Comparison of ENCODE assay signal across 15 cellular contexts in genomic region chr10:48467669-48468068, GRCh38.
"Had no signal": no experiment of that assay in that cellular context is flagged by ENCODE, and none has a peak within 500 bp of the region (broad histone marks: within the 10 kb centered on the region; RNA-seq: fewer than 3 reads in every experiment).

No MANE protein-coding gene starts in this region.

- H3K4me1 ChIP-seq: spleen had no signal

- DNase-seq: activated CD4-positive, alpha-beta T cell treated with anti-CD3 and anti-CD28 coated beads, Interleukin-2, amount 10 ng/mL, durations not matched to agents 7 days and 5 days; activated naive CD4-positive, alpha-beta T cell treated with anti-CD3 and anti-CD28 coated beads, Interleukin-2, amount 50 U/mL, for 16 hours; activated T-cell treated with anti-CD3 and anti-CD28 coated beads for 4 hours; esophagus squamous epithelium; hypothalamus; nephron progenitor cell; sigmoid colon; spleen had no signal

- H3K27me3 Mint-ChIP-seq: activated CD4-positive, alpha-beta T cell treated with anti-CD3 and anti-CD28 coated beads, Interleukin-2, amount 10 ng/mL, durations not matched to agents 7 days and 5 days had no signal

- ATAC-seq: WTC11 had no signal

- H3K27ac ChIP-seq: cardiac muscle cell, esophagus squamous epithelium, sigmoid colon, spleen, thoracic aorta had no signal

- H3K27ac Mint-ChIP-seq: activated CD4-positive, alpha-beta T cell treated with anti-CD3 and anti-CD28 coated beads, Interleukin-2, amount 10 ng/mL, durations not matched to agents 7 days and 5 days; activated T-helper 2 cell treated with anti-CD3 and anti-CD28 coated beads, Interferon-gamma antibody, Interleukin-2, Interleukin-4, amounts not matched to agents 10 μg/mL and 5 μg/mL and 100 μg/mL, durations not matched to agents 14 hours and 24 hours and 36 hours; T-helper 1 cell treated with Interleukin-12 subunit alpha and Interleukin-12 subunit beta and Interleukin-4 antibody, amounts not matched to agents 30 μg/mL and 1 μg/mL, for 36 hours had no signal

- H3K4me3 ChIP-seq: cardiac muscle cell, esophagus squamous epithelium, sigmoid colon, spleen, thoracic aorta had no signal

- H3K9me3 Mint-ChIP-seq: activated CD4-positive, alpha-beta T cell treated with anti-CD3 and anti-CD28 coated beads, Interleukin-2, amount 10 ng/mL, durations not matched to agents 7 days and 5 days; activated T-helper 2 cell treated with anti-CD3 and anti-CD28 coated beads, Interferon-gamma antibody, Interleukin-2, Interleukin-4, amounts not matched to agents 10 μg/mL and 5 μg/mL and 100 μg/mL, durations not matched to agents 14 hours and 24 hours and 36 hours; T-helper 1 cell treated with Interleukin-12 subunit alpha and Interleukin-12 subunit beta and Interleukin-4 antibody, amounts not matched to agents 30 μg/mL and 1 μg/mL, for 36 hours had no signal

- H3K4me3 Mint-ChIP-seq: activated CD4-positive, alpha-beta T cell treated with anti-CD3 and anti-CD28 coated beads, Interleukin-2, amount 10 ng/mL, durations not matched to agents 7 days and 5 days; nephron progenitor cell; T-helper 1 cell treated with Interleukin-12 subunit alpha and Interleukin-12 subunit beta and Interleukin-4 antibody, amounts not matched to agents 30 μg/mL and 1 μg/mL, for 36 hours; WTC11 had no signal

- H3K9me3 ChIP-seq: esophagus squamous epithelium, sigmoid colon, spleen, thoracic aorta had no signal

- FAIRE-seq: colon, urothelium cell line had no signal

- H3K36me3 ChIP-seq: cardiac muscle cell, esophagus squamous epithelium, sigmoid colon, spleen, thoracic aorta had no signal
